Comparison of ENCODE assay signal across 14 cellular contexts in genomic region chr6:53984163-53984562, GRCh38.
DNase-seq lines count a peak whose midpoint lies in the region; ATAC-seq and TF ChIP-seq lines count a peak whose summit lies in the region.
"Had no signal": no experiment of that assay in that cellular context is flagged by ENCODE, and none has a peak within 500 bp of the region (broad histone marks: within the 10 kb centered on the region; RNA-seq: fewer than 3 reads in every experiment).

No MANE protein-coding gene starts in this region.

- DNase-seq in BJ (ENCODE audit: low read depth) (peak; percentile 68), NCI-H226 (peak; percentile 95), cardiac fibroblast (ENCODE audit: low read depth in 2 of 2) (peak; percentile 86 to 95), myocyte (ENCODE audit: low read depth) (peak; percentile 54), progenitor cell of endocrine pancreas (ENCODE audit: low spot score, unreplicated experiment) (no peak), suprapubic skin (ENCODE audit: low spot score in 2 of 2) (no peak), ureter (ENCODE audit: low spot score) (no peak)
- DNase-seq: head of caudate nucleus, MM.1S, T-helper 17 cell had no signal

- WGBS in suprapubic skin = 84% methylated on average over 2 of the region's 2 CpGs

- no peak for TF ChIP-seq EP300 in suprapubic skin (IDR thresholded peaks at IDR 0.05)

- H3K27ac Mint-ChIP-seq in progenitor cell of endocrine pancreas = no peak overlapping the region
- H3K27ac Mint-ChIP-seq: memory B cell; stimulated activated memory B cell treated with anti-CD40 and anti-IgM and Interleukin-4, amounts not matched to agents 10 μg/mL and 1 μg/mL and 100 μg/mL, for 72 hours; T-helper 17 cell had no signal

- no peaks in the 10 kb centered on the region for H3K9me3 ChIP-seq in suprapubic skin

- no peaks in the 10 kb centered on the region for H3K27me3 Mint-ChIP-seq in progenitor cell of endocrine pancreas

- H3K27me3 ChIP-seq in BJ (ENCODE audit: control insufficient read depth, insufficient read depth, low read length) = no peaks in the 10 kb centered on the region
- H3K27me3 ChIP-seq in suprapubic skin = no peaks in the 10 kb centered on the region

- H3K4me3 Mint-ChIP-seq in progenitor cell of endocrine pancreas (ENCODE audit: low read depth) = no peak overlapping the region
- H3K4me3 Mint-ChIP-seq: brain; memory B cell; stimulated activated memory B cell treated with anti-CD40 and anti-IgM and Interleukin-4, amounts not matched to agents 10 μg/mL and 1 μg/mL and 100 μg/mL, for 72 hours; T-helper 17 cell had no signal

- POLR2A ChIA-PET in BJ (lab: Charles Lee) = no interaction called here

- no peak overlapping the region for H3K4me3 ChIP-seq in BJ (ENCODE audit: low read depth, low read length)
- H3K4me3 ChIP-seq in cardiac fibroblast (replicated peaks in 1 of 2; ENCODE audit: low read depth in 2 of 2, low read length in 2 of 2) = no peak overlapping the region
- no peak overlapping the region for H3K4me3 ChIP-seq in suprapubic skin

- no peak for TF ChIP-seq CTCF in BJ (IDR thresholded peaks at IDR 0.05; ENCODE audit: insufficient read depth, low read depth, low read length)
- no peak for TF ChIP-seq CTCF in cardiac fibroblast (IDR thresholded peaks at IDR 0.05; ENCODE audit: low read depth, low read length)
- TF ChIP-seq CTCF in progenitor cell of endocrine pancreas (IDR thresholded peaks at IDR 0.05; ENCODE audit: unreplicated experiment) = no peak
- no peak for TF ChIP-seq CTCF in suprapubic skin (IDR thresholded peaks at IDR 0.05)

- TF ChIP-seq POLR2A in suprapubic skin (IDR thresholded peaks at IDR 0.05) = no peak

- peaks cover 2% of the 10 kb centered on the region for H3K9me3 Mint-ChIP-seq in progenitor cell of endocrine pancreas (ENCODE audit: low read depth)
- H3K9me3 Mint-ChIP-seq: memory B cell; stimulated activated memory B cell treated with anti-CD40 and anti-IgM and Interleukin-4, amounts not matched to agents 10 μg/mL and 1 μg/mL and 100 μg/mL, for 72 hours had no signal

- H3K4me1 Mint-ChIP-seq in progenitor cell of endocrine pancreas (ENCODE audit: low read depth) = peaks cover 7% of the 10 kb centered on the region
- H3K4me1 Mint-ChIP-seq: memory B cell; stimulated activated memory B cell treated with anti-CD40 and anti-IgM and Interleukin-4, amounts not matched to agents 10 μg/mL and 1 μg/mL and 100 μg/mL, for 72 hours had no signal

- no peak overlapping the region for H3K27ac ChIP-seq in suprapubic skin

- peaks cover 12% of the 10 kb centered on the region for H3K4me1 ChIP-seq in suprapubic skin

- no peaks in the 10 kb centered on the region for H3K36me3 Mint-ChIP-seq in progenitor cell of endocrine pancreas (ENCODE audit: insufficient read depth)
- H3K36me3 Mint-ChIP-seq: brain; memory B cell; stimulated activated memory B cell treated with anti-CD40 and anti-IgM and Interleukin-4, amounts not matched to agents 10 μg/mL and 1 μg/mL and 100 μg/mL, for 72 hours had no signal

- ATAC-seq in HG02759 (IDR thresholded peaks at IDR 0.05; ENCODE audit: unreplicated experiment) = no peak
- ATAC-seq: stimulated activated memory B cell treated with anti-CD40 and anti-IgM and Interleukin-4, amounts not matched to agents 10 μg/mL and 1 μg/mL and 100 μg/mL, for 72 hours; T-helper 17 cell had no signal

- CTCF ChIA-PET in BJ (lab: Yijun Ruan, JAX) = interaction anchor here (1.1 to 3.5 kb wide), 4 partner anchors 733 to 1254 kb away, joined by 3 to 26 read pairs (median 3); no protein-coding TSS in a partner anchor

- no peaks in the 10 kb centered on the region for H3K36me3 ChIP-seq in BJ (ENCODE audit: control insufficient read depth, insufficient read depth, low read length)
- no peaks in the 10 kb centered on the region for H3K36me3 ChIP-seq in suprapubic skin

Comparison
In these comparisons a context has a peak if more than half of its experiments do, and no peak if none do; other contexts are left out.
1. DNase-seq: peak in BJ (single experiment), NCI-H226 (single experiment), cardiac fibroblast (2 of 2) and myocyte (single experiment); none in progenitor cell of endocrine pancreas (single experiment), suprapubic skin (0 of 2) and ureter (single experiment).